ENCODE assay signal across 14 cellular contexts in the genomic region with DNA sequence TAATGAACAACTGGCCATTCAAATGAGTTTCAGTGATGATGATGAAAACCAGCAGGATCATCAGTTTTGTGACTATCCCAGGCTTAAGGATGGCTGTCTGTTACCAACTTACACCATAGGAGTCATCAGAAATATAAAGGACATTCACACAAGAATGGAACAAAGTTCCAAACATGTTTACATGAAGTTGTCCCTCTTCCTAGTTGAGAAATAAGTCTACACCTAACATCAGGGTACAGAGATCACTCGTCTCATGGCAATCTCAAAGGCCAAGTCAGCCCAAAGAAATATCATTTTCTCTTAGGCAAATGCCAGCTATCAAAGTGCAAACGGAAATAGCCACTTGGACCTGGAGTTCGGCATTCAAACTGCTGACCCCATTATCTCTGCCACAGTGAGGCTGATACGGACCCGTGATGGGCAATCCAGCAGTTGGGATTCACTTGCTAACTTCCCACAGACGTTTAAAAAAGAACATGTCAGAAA. TPM values are rescaled to one million over a fixed set of nuclear protein-coding genes. Genes with fewer than 3 reads are reported as not detected.
A peak's percentile ranks its signal among the peaks of the same experiment; 100 is the strongest.
DNase-seq lines count a peak whose midpoint lies in the region; ATAC-seq and TF ChIP-seq lines count a peak whose summit lies in the region.
"Had no signal": no experiment of that assay in that cellular context is flagged by ENCODE, and none has a peak within 500 bp of the region (broad histone marks: within the 10 kb centered on the region; RNA-seq: fewer than 3 reads in every experiment).

No MANE protein-coding gene starts in this region.

- peak overlapping the region; percentile 6 for H3K4me3 Mint-ChIP-seq in type B pancreatic cell
- H3K4me3 Mint-ChIP-seq: H9, IgD-negative memory B cell had no signal

- no peak overlapping the region for H2BK120ac ChIP-seq in mesendoderm (ENCODE audit: low read depth, low read length)

- peak overlapping the region; percentile 51 for H3K27ac ChIP-seq in brain microvascular endothelial cell
- no peak overlapping the region for H3K27ac ChIP-seq in mesendoderm (ENCODE audit: low read depth, low read length)
- H3K27ac ChIP-seq: BLaER1 treated with 17β-estradiol and CSF1 and Interleukin-3, amounts not matched to agents 10 nM and 100 nM had no signal

- H3K36me3 ChIP-seq in brain microvascular endothelial cell (replicated peaks) (peaks cover 17% of the 10 kb centered on the region), mesendoderm (ENCODE audit: control insufficient read depth, insufficient read depth, low read length) (no peaks in the 10 kb centered on the region)

- H3K27me3 Mint-ChIP-seq in type B pancreatic cell: no peaks in the 10 kb centered on the region
- H3K27me3 Mint-ChIP-seq: IgD-negative memory B cell had no signal

- peak overlapping the region; percentile 29 for H3K4me3 ChIP-seq in LNCaP clone FGC (ENCODE audit: low read depth, low read length)
- H3K4me3 ChIP-seq in brain microvascular endothelial cell (ENCODE audit: low read depth, low read length): no peak overlapping the region
- H3K4me3 ChIP-seq in mesendoderm (ENCODE audit: low read length): no peak overlapping the region
- H3K4me3 ChIP-seq: BLaER1 treated with 17β-estradiol and CSF1 and Interleukin-3, amounts not matched to agents 10 nM and 100 nM had no signal

- no peak for TF ChIP-seq CTCF in LNCaP clone FGC (IDR thresholded peaks at IDR 0.05; ENCODE audit: control insufficient read depth, extremely low read depth, insufficient read depth)
- no peak for TF ChIP-seq CTCF in brain microvascular endothelial cell (IDR thresholded peaks at IDR 0.05; ENCODE audit: low read depth, low read length, missing control alignments)
- no peak for TF ChIP-seq CTCF in type B pancreatic cell (conservative IDR thresholded peaks at IDR 0.05)

- H3K27ac Mint-ChIP-seq in type B pancreatic cell: peak overlapping the region; percentile 39
- H3K27ac Mint-ChIP-seq: IgD-negative memory B cell had no signal

- ATAC-seq in GM21390 (IDR thresholded peaks at IDR 0.05; ENCODE audit: unreplicated experiment): no peak

- peaks cover 30% of the 10 kb centered on the region for H3K79me1 ChIP-seq in mesendoderm (ENCODE audit: low read length)

- H3K27me3 ChIP-seq in brain microvascular endothelial cell (replicated peaks) (no peaks in the 10 kb centered on the region), mesendoderm (ENCODE audit: insufficient read depth, low read length, poor library complexity) (no peaks in the 10 kb centered on the region)
- H3K27me3 ChIP-seq: BLaER1 treated with 17β-estradiol and CSF1 and Interleukin-3, amounts not matched to agents 10 nM and 100 nM had no signal

- peak overlapping the region; percentile 37 for H3K23ac ChIP-seq in mesendoderm (ENCODE audit: low read length)

- H4K8ac ChIP-seq in mesendoderm (ENCODE audit: low read depth, low read length): no peak overlapping the region

- H4K5ac ChIP-seq in mesendoderm (ENCODE audit: low read length): no peak overlapping the region

- no peaks in the 10 kb centered on the region for H3K9me3 Mint-ChIP-seq in type B pancreatic cell
- H3K9me3 Mint-ChIP-seq: H9, IgD-negative memory B cell had no signal

- H3K4ac ChIP-seq in mesendoderm (ENCODE audit: low read depth, low read length): no peak overlapping the region

- peaks cover 53% of the 10 kb centered on the region for H3K4me1 Mint-ChIP-seq in type B pancreatic cell (ENCODE audit: unreplicated experiment)

- DNase-seq in LNCaP clone FGC (ENCODE audit: low read depth) (no peak), brain microvascular endothelial cell (no peak), mesendoderm (no peak), type B pancreatic cell (ENCODE audit: extremely low spot score, unreplicated experiment) (no peak), Ammon's horn (ENCODE audit: low spot score) (no peak)
- DNase-seq in stimulated activated CD8-positive, alpha-beta memory T cell treated with anti-CD3 and anti-CD28 coated beads, Interleukin-4, amount 100 ng/mL, for 48 hours: no peak
- DNase-seq: DMS153, H9, NCI-H1436 treated with DMSO at 0.1 percent for 48 hours, NCI-H2227 treated with DMSO at 0.1 percent for 48 hours, NCI-H526 had no signal

- no peak overlapping the region for H2BK15ac ChIP-seq in mesendoderm (replicated peaks; ENCODE audit: low read depth)

- in situ Hi-C loops in brain microvascular endothelial cell (cut with HindIII; ENCODE audit: low pct_ligation_motif_present, low sequenced_read_pairs): no loop called here

- H3K4me1 ChIP-seq in mesendoderm (ENCODE audit: control insufficient read depth, low read depth, low read length): peaks cover 7% of the 10 kb centered on the region

- no CpG with 5 or more reads among the region's 6 CpGs for WGBS in mesendoderm (ENCODE audit: extremely low coverage, insufficient coverage, low lambda C conversion rate)

- no peak overlapping the region for H3K9ac ChIP-seq in mesendoderm (ENCODE audit: low read length)
- H3K9ac ChIP-seq: BLaER1 treated with 17β-estradiol and CSF1 and Interleukin-3, amounts not matched to agents 10 nM and 100 nM had no signal

- no peak overlapping the region for H3K4me2 ChIP-seq in mesendoderm (ENCODE audit: low read length)
- H3K4me2 ChIP-seq: BLaER1 treated with 17β-estradiol and CSF1 and Interleukin-3, amounts not matched to agents 10 nM and 100 nM had no signal

- no peak overlapping the region for H3K56ac ChIP-seq in mesendoderm (ENCODE audit: low read length)

- H2BK5ac ChIP-seq in mesendoderm (ENCODE audit: low read length): no peak overlapping the region

- H3K18ac ChIP-seq in mesendoderm (ENCODE audit: low read length): no peak overlapping the region

- no peak overlapping the region for H2AK5ac ChIP-seq in mesendoderm (ENCODE audit: low read length)

- H3K36me3 Mint-ChIP-seq in type B pancreatic cell: peaks cover 13% of the 10 kb centered on the region
- H3K36me3 Mint-ChIP-seq: IgD-negative memory B cell had no signal

- peaks cover 31% of the 10 kb centered on the region for H3K79me2 ChIP-seq in mesendoderm (ENCODE audit: control insufficient read depth, insufficient read depth, low read length)

RNA-seq across cellular contexts. Expression of gene CREB3L2, which starts 53.0 kb away (rescaled TPM):
- 32.4 TPM for polyA plus RNA-seq in mesendoderm (2013, experiment 1 of 2)
- 30.3 TPM for polyA plus RNA-seq in mesendoderm (2013, experiment 2 of 2)
- total RNA-seq in type B pancreatic cell (ENCODE audit: low replicate concordance): 85.8 and 173 TPM in 2 replicates
